8 cellular contexts compared by ENCODE assay signal in the genomic region with DNA sequence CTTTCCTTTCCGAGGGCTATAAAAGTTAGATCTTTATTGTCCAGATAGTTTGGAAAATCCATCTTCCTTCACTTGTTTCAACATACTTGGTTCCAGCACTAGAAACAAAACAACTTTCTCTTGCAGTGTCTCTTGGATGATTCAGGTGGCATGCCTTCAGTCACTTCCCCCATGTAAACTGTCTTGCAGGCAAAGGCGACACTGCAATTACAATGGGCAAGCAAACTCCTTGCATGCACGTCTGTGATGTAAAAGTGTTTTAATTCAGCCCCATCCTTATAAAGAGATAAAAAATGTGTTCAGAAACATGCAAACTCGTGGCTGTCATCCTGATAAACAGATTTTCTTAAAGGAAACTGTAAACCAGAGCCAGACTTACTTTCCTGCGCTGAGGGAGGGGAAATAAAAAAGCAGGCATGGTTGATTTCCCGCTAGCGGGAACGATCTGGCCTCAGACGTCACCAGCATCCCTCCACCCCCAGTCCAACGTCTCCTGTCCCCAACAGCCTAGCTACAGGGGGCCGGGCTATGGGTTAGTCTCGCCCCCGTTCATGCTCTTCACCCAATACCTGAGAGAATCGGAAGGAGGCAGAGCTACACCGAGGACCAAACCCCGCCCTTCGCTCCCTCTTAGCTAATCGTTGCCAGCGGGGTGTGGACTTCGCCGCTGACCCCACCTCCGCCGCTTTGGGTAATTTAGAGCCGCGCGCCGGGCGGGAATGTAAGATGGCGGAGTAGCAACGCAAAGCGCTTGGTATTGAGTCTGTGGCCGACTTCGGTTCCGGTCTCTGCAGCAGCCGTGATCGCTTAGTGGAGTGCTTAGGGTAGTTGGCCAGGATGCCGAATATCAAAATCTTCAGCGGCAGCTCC. TPM values are rescaled to one million over a fixed set of nuclear protein-coding genes. Genes with fewer than 3 reads are reported as not detected.
A peak's percentile ranks its signal among the peaks of the same experiment; 100 is the strongest.
DNase-seq lines count a peak whose midpoint lies in the region; ATAC-seq, FAIRE-seq and TF ChIP-seq lines count a peak whose summit lies in the region.

A gene (plus strand): TSS at position 719 of the 870 bp plus-strand sequence. CDS start 119 bp downstream, at position 838.

- H3K9ac ChIP-seq in keratinocyte (ENCODE audit: control insufficient read depth, extremely low read depth, insufficient read depth, low read length), result peak within 1 kb of the TSS; percentile 61

- peaks cover 6% of the 10 kb centered on the region for H3K4me1 ChIP-seq in keratinocyte (ENCODE audit: control insufficient read depth, extremely low read depth, insufficient read depth, low read length)

- no peaks in the 10 kb centered on the region for H3K9me1 ChIP-seq in keratinocyte (ENCODE audit: control insufficient read depth, extremely low read depth, insufficient read depth, low read length)

- H3K79me2 ChIP-seq in keratinocyte (ENCODE audit: control insufficient read depth, insufficient read depth, low read length), result peaks cover 26% of the 10 kb centered on the region

- peak within 1 kb of the TSS; percentile 79 for H2AFZ ChIP-seq in keratinocyte (ENCODE audit: control insufficient read depth, low read length)

- ATAC-seq in GM19043 (IDR thresholded peaks at IDR 0.05; ENCODE audit: low read depth, unreplicated experiment) (peak; percentile 99), HG03378 (IDR thresholded peaks at IDR 0.05; ENCODE audit: unreplicated experiment) (peak; percentile 99)

- dilution Hi-C loops in keratinocyte (cut with MboI; ENCODE audit: extremely low pct_ligation_motif_present, low sequenced_read_pairs), result no loop called here

- no peaks in the 10 kb centered on the region for H3K27me3 ChIP-seq in keratinocyte (ENCODE audit: control insufficient read depth, extremely low read depth, insufficient read depth, low read length)

- DNase-seq in AG10803 (ENCODE audit: low read depth), result peak; percentile 93
- DNase-seq in NCI-H460 (ENCODE audit: extremely low read depth, low read depth), result peak; percentile 97
- peak; percentile 81 for DNase-seq in activated CD4-positive, CD25-positive, alpha-beta regulatory T cell treated with anti-CD3 and anti-CD28 coated beads, Interleukin-2, amount 50 U/mL, for 72 hours
- DNase-seq in cerebellar nuclear complex (lab: John Stamatoyannopoulos, UW), result peak; percentile 78 to 82
- DNase-seq in keratinocyte (ENCODE audit: low read depth, low spot score), result peak; percentile 48
- DNase-seq in stimulated activated CD4-positive, alpha-beta T cell treated with anti-CD3 and anti-CD28 coated beads, Interleukin-15, amount 100 ng/mL, for 24 hours, result peak; percentile 92

- no peaks in the 10 kb centered on the region for H3K9me3 ChIP-seq in keratinocyte (ENCODE audit: control insufficient read depth, low read depth, low read length)

- H3K4me2 ChIP-seq in keratinocyte (ENCODE audit: control insufficient read depth, extremely low read depth, insufficient read depth, low read depth, low read length), result peak within 1 kb of the TSS; percentile 74

- TF ChIP-seq CTCF in AG10803 (conservative IDR thresholded peaks at IDR 0.05; ENCODE audit: low read length), result no peak
- TF ChIP-seq CTCF in keratinocyte (optimal IDR thresholded peaks at IDR 0.05 in 1 of 3, IDR thresholded peaks at IDR 0.05 in 1 of 3, conservative IDR thresholded peaks at IDR 0.05 in 1 of 3; ENCODE audit: extremely low read depth in 1 of 3, insufficient read depth in 2 of 3, low read length in 3 of 3), result no peak

- no peaks in the 10 kb centered on the region for H4K20me1 ChIP-seq in keratinocyte (ENCODE audit: control insufficient read depth, extremely low read depth, insufficient read depth, low read length)

- peak within 1 kb of the TSS; percentile 68 for H3K27ac ChIP-seq in keratinocyte (ENCODE audit: control insufficient read depth, insufficient read depth, low read length)

- peak within 1 kb of the TSS; percentile 78 for H3K4me3 ChIP-seq in AG10803 (ENCODE audit: low read length)
- peak within 1 kb of the TSS; percentile 50 to 84 (median 66) for H3K4me3 ChIP-seq in keratinocyte (ENCODE audit: control insufficient read depth in 2 of 3, extremely low read depth in 1 of 3, insufficient read depth in 2 of 3, low read depth in 1 of 3, low read length in 3 of 3)

- FAIRE-seq in keratinocyte (lab: Jason Lieb, UNC), result peak; percentile 67

- H3K36me3 ChIP-seq in keratinocyte (ENCODE audit: control insufficient read depth in 2 of 2, extremely low read depth in 1 of 2, insufficient read depth in 2 of 2, low read length in 2 of 2), result no peaks in the 10 kb centered on the region

RNA-seq across cellular contexts. Expression of the gene that starts here (rescaled TPM):
- total RNA-seq in NCI-H460 (2014; rRNA removed; shearing (Covaris generic)), result 82.5 and 104 TPM in 2 replicates
- 147 and 157 TPM in 2 replicates for polyA plus RNA-seq in NCI-H460 (2014; cell fraction: nucleus; rRNA removed)
- polyA plus RNA-seq in keratinocyte, result 34.0 to 48.4 TPM (median 39.5 TPM) in 3 replicates
- 7.4 TPM for polyA plus RNA-seq in keratinocyte (2011; ENCODE audit: low read depth)
- polyA plus RNA-seq in keratinocyte (2011; cell fraction: cytosol; rRNA removed), result 37.6 and 41.7 TPM in 2 replicates
- polyA plus RNA-seq in keratinocyte (2011; cell fraction: nucleus; rRNA removed), result 29.2 and 29.8 TPM in 2 replicates
- polyA plus RNA-seq in keratinocyte (2012; ENCODE audit: low replicate concordance), result 15.0 and 27.8 TPM in 2 replicates
- polyA minus RNA-seq in keratinocyte, result 19.1 to 39.9 TPM (median 29.5 TPM) in 3 replicates
- 22.3 TPM for polyA minus RNA-seq in keratinocyte (2011; cell fraction: cytosol; rRNA and poly(A)+ RNA removed)
- polyA minus RNA-seq in keratinocyte (2011; cell fraction: nucleus; rRNA and poly(A)+ RNA removed), result 11.9 and 16.4 TPM in 2 replicates

Comparison
In these comparisons a context has a peak if more than half of its experiments do, and no peak if none do; other contexts are left out.
1. Peak in every context shown above with its lines: DNase-seq, ATAC-seq, H3K4me3 ChIP-seq and H3K27ac ChIP-seq.